ENCODE assay signal across 8 cellular contexts in the genomic region with DNA sequence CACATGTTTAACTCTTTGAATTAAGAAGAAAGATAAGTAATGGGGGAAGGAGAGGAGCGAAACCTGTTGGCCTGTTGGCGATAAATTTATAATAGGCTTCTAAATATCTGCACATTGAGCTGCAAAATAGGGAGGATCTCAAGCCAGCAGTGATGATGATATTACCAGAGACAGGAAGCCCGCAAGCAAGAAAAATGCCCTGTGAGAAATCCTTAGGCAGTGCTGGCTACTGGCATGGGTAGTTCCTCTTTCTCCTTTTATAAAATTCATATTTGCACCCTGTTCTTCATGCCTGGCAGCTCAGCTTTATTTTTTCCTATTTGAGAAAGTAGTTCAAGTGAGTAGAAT. TPM values are rescaled to one million over a fixed set of nuclear protein-coding genes. Genes with fewer than 3 reads are reported as not detected.
A peak's percentile ranks its signal among the peaks of the same experiment; 100 is the strongest.
DNase-seq lines count a peak whose midpoint lies in the region; ATAC-seq and TF ChIP-seq lines count a peak whose summit lies in the region.

No MANE protein-coding gene starts in this region.

- H3K4me2 ChIP-seq in hepatocyte: peak overlapping the region; percentile 81

- no peak for ATAC-seq in stimulated activated effector memory CD8-positive, alpha-beta T cell treated with anti-CD3 and anti-CD28 coated beads, Interleukin-12 subunit alpha, Interleukin-12 subunit beta, amount 100 ng/mL, for 72 hours

- H3K4me1 Mint-ChIP-seq in Caco-2 (ENCODE audit: low read depth, unreplicated experiment): peaks cover 27% of the 10 kb centered on the region
- peaks cover 53% of the 10 kb centered on the region for H3K4me1 Mint-ChIP-seq in activated T-helper 1 cell treated with anti-CD3 and anti-CD28 coated beads, Interleukin-12 subunit alpha, Interleukin-12 subunit beta, Interleukin-2, Interleukin-4 antibody, amounts not matched to agents 30 ng/mL and 10 ng/mL and 1 ng/mL, durations not matched to agents 14 hours and 24 hours and 36 hours (ENCODE audit: low read depth)
- peaks cover 47% of the 10 kb centered on the region for H3K4me1 Mint-ChIP-seq in stimulated activated effector memory CD8-positive, alpha-beta T cell treated with anti-CD3 and anti-CD28 coated beads, Interleukin-12 subunit alpha, Interleukin-12 subunit beta, amount 100 ng/mL, for 72 hours

- H4K20me1 ChIP-seq in hepatocyte (ENCODE audit: insufficient read depth, poor library complexity, severe bottlenecking): peaks cover 31% of the 10 kb centered on the region

- 34% methylated on average over 3 of the region's 3 CpGs for WGBS in hepatocyte (ENCODE audit: low lambda C conversion rate, missing lambda C conversion rate)

- no peak overlapping the region for H3K27ac Mint-ChIP-seq in Caco-2 (ENCODE audit: unreplicated experiment)
- peak overlapping the region; percentile 87 for H3K27ac Mint-ChIP-seq in activated T-helper 1 cell treated with anti-CD3 and anti-CD28 coated beads, Interleukin-12 subunit alpha, Interleukin-12 subunit beta, Interleukin-2, Interleukin-4 antibody, amounts not matched to agents 30 ng/mL and 10 ng/mL and 1 ng/mL, durations not matched to agents 14 hours and 24 hours and 36 hours
- H3K27ac Mint-ChIP-seq in stimulated activated effector memory CD8-positive, alpha-beta T cell treated with anti-CD3 and anti-CD28 coated beads, Interleukin-12 subunit alpha, Interleukin-12 subunit beta, amount 100 ng/mL, for 72 hours: peak overlapping the region; percentile 88

- peak overlapping the region; percentile 85 for H3K4me3 ChIP-seq in Caco-2 (ENCODE audit: low read depth, low read length)
- peak overlapping the region; percentile 65 for H3K4me3 ChIP-seq in hepatocyte

- H3K27me3 ChIP-seq in Caco-2 (replicated peaks; ENCODE audit: control insufficient read depth, insufficient read depth, low read length) (no peaks in the 10 kb centered on the region), hepatocyte (no peaks in the 10 kb centered on the region)

- H3K36me3 ChIP-seq in Caco-2 (ENCODE audit: control insufficient read depth, insufficient read depth, low read length) (no peaks in the 10 kb centered on the region), hepatocyte (replicated peaks; ENCODE audit: insufficient read depth, low read depth) (no peaks in the 10 kb centered on the region)

- BruUV-seq in Caco-2 (replicated peaks; lab: Mats Ljungman, UMichigan): TSS peak; percentile 49

- H3K9me3 ChIP-seq in Caco-2 (no peaks in the 10 kb centered on the region), hepatocyte (ENCODE audit: low read depth) (no peaks in the 10 kb centered on the region)

- peak overlapping the region; percentile 46 for H2AFZ ChIP-seq in hepatocyte

- CTCF ChIA-PET in Caco-2 (lab: Charles Lee): interaction anchor here (0.8 kb wide), 1 partner anchor 189 kb away, joined by 3 read pairs; no protein-coding TSS in a partner anchor

- H3K27ac ChIP-seq in hepatocyte: peak overlapping the region; percentile 89

- H3K27me3 Mint-ChIP-seq in Caco-2 (ENCODE audit: insufficient read depth, unreplicated experiment): no peaks in the 10 kb centered on the region
- no peaks in the 10 kb centered on the region for H3K27me3 Mint-ChIP-seq in activated T-helper 1 cell treated with anti-CD3 and anti-CD28 coated beads, Interleukin-12 subunit alpha, Interleukin-12 subunit beta, Interleukin-2, Interleukin-4 antibody, amounts not matched to agents 30 ng/mL and 10 ng/mL and 1 ng/mL, durations not matched to agents 14 hours and 24 hours and 36 hours (ENCODE audit: insufficient read depth)

- TF ChIP-seq CTCF in Caco-2 (IDR thresholded peaks at IDR 0.05; ENCODE audit: insufficient read depth in 1 of 2, low read depth in 1 of 2, low read length in 1 of 2, severe bottlenecking in 1 of 2, unreplicated experiment in 1 of 2) (no peak), hepatocyte (IDR thresholded peaks at IDR 0.05; ENCODE audit: poor library complexity) (no peak)

- H3K9me3 Mint-ChIP-seq in Caco-2 (ENCODE audit: unreplicated experiment): no peaks in the 10 kb centered on the region
- H3K9me3 Mint-ChIP-seq in activated T-helper 1 cell treated with anti-CD3 and anti-CD28 coated beads, Interleukin-12 subunit alpha, Interleukin-12 subunit beta, Interleukin-2, Interleukin-4 antibody, amounts not matched to agents 30 ng/mL and 10 ng/mL and 1 ng/mL, durations not matched to agents 14 hours and 24 hours and 36 hours: no peaks in the 10 kb centered on the region
- H3K9me3 Mint-ChIP-seq in stimulated activated effector memory CD8-positive, alpha-beta T cell treated with anti-CD3 and anti-CD28 coated beads, Interleukin-12 subunit alpha, Interleukin-12 subunit beta, amount 100 ng/mL, for 72 hours: no peaks in the 10 kb centered on the region

- H3K4me1 ChIP-seq in Caco-2: peaks cover 19% of the 10 kb centered on the region
- peaks cover 21% of the 10 kb centered on the region for H3K4me1 ChIP-seq in hepatocyte (ENCODE audit: insufficient read depth)

- H3K4me3 Mint-ChIP-seq in Caco-2 (ENCODE audit: unreplicated experiment): peak overlapping the region; percentile 95
- peak overlapping the region; percentile 81 for H3K4me3 Mint-ChIP-seq in activated T-helper 1 cell treated with anti-CD3 and anti-CD28 coated beads, Interleukin-12 subunit alpha, Interleukin-12 subunit beta, Interleukin-2, Interleukin-4 antibody, amounts not matched to agents 30 ng/mL and 10 ng/mL and 1 ng/mL, durations not matched to agents 14 hours and 24 hours and 36 hours
- H3K4me3 Mint-ChIP-seq in stimulated activated effector memory CD8-positive, alpha-beta T cell treated with anti-CD3 and anti-CD28 coated beads, Interleukin-12 subunit alpha, Interleukin-12 subunit beta, amount 100 ng/mL, for 72 hours: peak overlapping the region; percentile 89

- intact Hi-C loops in Caco-2 (cut with micrococcal nuclease; ENCODE audit: unreplicated experiment): loop anchor here (5.0 kb wide), 3 partner anchors 80 to 225 kb away; partner anchors contain the start of genes RASL11A and RPL21
- intact Hi-C loops in activated T-helper 1 cell treated with anti-CD3 and anti-CD28 coated beads, Interleukin-12 subunit alpha, Interleukin-12 subunit beta, Interleukin-2, Interleukin-4 antibody, amounts not matched to agents 30 ng/mL and 10 ng/mL and 1 ng/mL, durations not matched to agents 14 hours and 24 hours and 36 hours (cut with micrococcal nuclease): loop anchor here (1.0 to 5.0 kb wide), 7 partner anchors 20 to 967 kb away; partner anchors contain the start of genes LNX2, MTIF3, POLR1D and RASL11A

- no peaks in the 10 kb centered on the region for H3K9me2 ChIP-seq in hepatocyte (replicated peaks; ENCODE audit: insufficient read depth)

- no peaks in the 10 kb centered on the region for H3K36me3 Mint-ChIP-seq in Caco-2 (ENCODE audit: insufficient read depth, unreplicated experiment)
- H3K36me3 Mint-ChIP-seq in activated T-helper 1 cell treated with anti-CD3 and anti-CD28 coated beads, Interleukin-12 subunit alpha, Interleukin-12 subunit beta, Interleukin-2, Interleukin-4 antibody, amounts not matched to agents 30 ng/mL and 10 ng/mL and 1 ng/mL, durations not matched to agents 14 hours and 24 hours and 36 hours (ENCODE audit: low read depth): peaks cover 6% of the 10 kb centered on the region
- H3K36me3 Mint-ChIP-seq in stimulated activated effector memory CD8-positive, alpha-beta T cell treated with anti-CD3 and anti-CD28 coated beads, Interleukin-12 subunit alpha, Interleukin-12 subunit beta, amount 100 ng/mL, for 72 hours: peaks cover 21% of the 10 kb centered on the region

- POLR2A ChIA-PET in Caco-2 (lab: Charles Lee): no interaction called here

- H3K79me2 ChIP-seq in hepatocyte: peaks cover 35% of the 10 kb centered on the region

- DNase-seq in Caco-2: no peak
- DNase-seq in Kasumi-1 (lab: John Stamatoyannopoulos, UW): peak; percentile 46 to 62
- DNase-seq in activated T-helper 1 cell treated with anti-CD3 and anti-CD28 coated beads, Interleukin-12 subunit alpha, Interleukin-12 subunit beta, Interleukin-2, Interleukin-4 antibody, amounts not matched to agents 30 ng/mL and 10 ng/mL and 1 ng/mL, durations not matched to agents 14 hours and 24 hours and 36 hours (ENCODE audit: low spot score): no peak
- no peak for DNase-seq in hepatocyte (ENCODE audit: low spot score)
- DNase-seq in stimulated activated effector memory CD8-positive, alpha-beta T cell treated with anti-CD3 and anti-CD28 coated beads, Interleukin-12 subunit alpha, Interleukin-12 subunit beta, amount 100 ng/mL, for 72 hours (ENCODE audit: low spot score in 2 of 2): no peak
- no peak for DNase-seq in dedifferentiated amniotic fluid mesenchymal stem cell (ENCODE audit: extremely low spot score)
- DNase-seq in NCI-H187 (lab: John Stamatoyannopoulos, UW): no peak
- DNase-seq in activated CD4-positive, CD25-positive, alpha-beta regulatory T cell (lab: John Stamatoyannopoulos, UW): no peak

RNA-seq across cellular contexts. Expression of gene USP12, which starts 0.9 kb away (rescaled TPM):
- 36.2 and 36.5 TPM in 2 replicates for total RNA-seq in Caco-2 (2022)
- total RNA-seq in activated T-helper 1 cell treated with anti-CD3 and anti-CD28 coated beads, Interleukin-12 subunit alpha, Interleukin-12 subunit beta, Interleukin-2, Interleukin-4 antibody, amounts not matched to agents 30 ng/mL and 10 ng/mL and 1 ng/mL, durations not matched to agents 14 hours and 24 hours and 36 hours: 45.8 and 49.1 TPM in 2 replicates
- 26.4 and 33.7 TPM in 2 replicates for total RNA-seq in hepatocyte
- 15.4 and 17.5 TPM in 2 replicates for polyA plus RNA-seq in hepatocyte

Comparison
In these comparisons a context has a peak if more than half of its experiments do, and no peak if none do; other contexts are left out.
1. DNase-seq: peak in Kasumi-1 (2 of 2); none in Caco-2 (0 of 2), activated T-helper 1 cell treated with anti-CD3 and anti-CD28 coated beads, Interleukin-12 subunit alpha, Interleukin-12 subunit beta, Interleukin-2, Interleukin-4 antibody, amounts not matched to agents 30 ng/mL and 10 ng/mL and 1 ng/mL, durations not matched to agents 14 hours and 24 hours and 36 hours (single experiment), hepatocyte (single experiment), stimulated activated effector memory CD8-positive, alpha-beta T cell treated with anti-CD3 and anti-CD28 coated beads, Interleukin-12 subunit alpha, Interleukin-12 subunit beta, amount 100 ng/mL, for 72 hours (0 of 2), dedifferentiated amniotic fluid mesenchymal stem cell (single experiment), NCI-H187 (0 of 2) and activated CD4-positive, CD25-positive, alpha-beta regulatory T cell (0 of 4).
2. Peak in every context shown above with its lines, with median percentiles within 50 percentile points of each other: H3K4me3 Mint-ChIP-seq.